Comparison of ENCODE assay signal across 33 cellular contexts in genomic region chr17:76224321-76224852, GRCh38. TPM values are rescaled to one million over a fixed set of nuclear protein-coding genes. Genes with fewer than 3 reads are reported as not detected.
"Had no signal": no experiment of that assay in that cellular context is flagged by ENCODE, and none has a peak within 500 bp of the region (broad histone marks: within the 10 kb centered on the region; RNA-seq: fewer than 3 reads in every experiment).

No MANE protein-coding gene starts in this region.

- H3K9me3 ChIP-seq: adrenal gland, MG63 had no signal

- H3K27ac ChIP-seq: adrenal gland, SK-N-MC had no signal

- ATAC-seq: activated CD8-positive, alpha-beta T cell treated with anti-CD3 and anti-CD28 coated beads for 36 hours; activated naive CD4-positive, alpha-beta T cell treated with anti-CD3 and anti-CD28 coated beads, Interleukin-2, amount 50 U/mL, for 72 hours; activated T-cell treated with anti-CD3 and anti-CD28 coated beads, Interleukin-2, amount 50 U/mL, for 72 hours; activated T-helper 17 cell treated with anti-CD3 and anti-CD28 coated beads, Interleukin-2, amount 50 U/mL, for 72 hours had no signal

- FAIRE-seq: bronchial epithelial cell, TTC549 had no signal

- H3K4me3 Mint-ChIP-seq: activated CD4-positive, alpha-beta T cell treated with anti-CD3 and anti-CD28 coated beads, Interleukin-2, amount 10 ng/mL, durations not matched to agents 24 days and 14 days; activated CD8-positive, alpha-beta T cell treated with anti-CD3 and anti-CD28 coated beads for 36 hours; activated naive CD4-positive, alpha-beta T cell treated with anti-CD3 and anti-CD28 coated beads for 36 hours; activated T-cell treated with anti-CD3 and anti-CD28 coated beads, Interleukin-2, amount 50 U/mL, for 72 hours; activated T-helper 17 cell treated with anti-CD3 and anti-CD28 coated beads, Interleukin-2, amount 50 U/mL, for 72 hours; brain; T-helper 1 cell treated with Interleukin-12 subunit alpha and Interleukin-12 subunit beta and Interleukin-4 antibody, amounts not matched to agents 30 μg/mL and 1 μg/mL, for 36 hours; T-helper 2 cell treated with Interferon-gamma antibody and Interleukin-4, amounts not matched to agents 5 μg/mL and 100 μg/mL, for 36 hours had no signal

- H3K4me1 ChIP-seq: adrenal gland had no signal

- H3K27me3 Mint-ChIP-seq: activated CD4-positive, alpha-beta T cell treated with anti-CD3 and anti-CD28 coated beads, Interleukin-2, amount 10 ng/mL, durations not matched to agents 24 days and 14 days; activated CD8-positive, alpha-beta T cell treated with anti-CD3 and anti-CD28 coated beads for 36 hours; activated T-helper 17 cell treated with anti-CD3 and anti-CD28 coated beads, Interleukin-2, amount 50 U/mL, for 72 hours; brain had no signal

- H3K9me3 Mint-ChIP-seq: activated CD4-positive, alpha-beta T cell treated with anti-CD3 and anti-CD28 coated beads, Interleukin-2, amount 10 ng/mL, durations not matched to agents 24 days and 14 days; activated naive CD4-positive, alpha-beta T cell treated with anti-CD3 and anti-CD28 coated beads for 36 hours; activated T-cell treated with anti-CD3 and anti-CD28 coated beads, Interleukin-2, amount 50 U/mL, for 72 hours; activated T-helper 17 cell treated with anti-CD3 and anti-CD28 coated beads, Interleukin-2, amount 50 U/mL, for 72 hours; brain; T-helper 1 cell treated with Interleukin-12 subunit alpha and Interleukin-12 subunit beta and Interleukin-4 antibody, amounts not matched to agents 30 μg/mL and 1 μg/mL, for 36 hours; T-helper 2 cell treated with Interferon-gamma antibody and Interleukin-4, amounts not matched to agents 5 μg/mL and 100 μg/mL, for 36 hours had no signal

- DNase-seq: activated CD4-positive, alpha-beta T cell treated with anti-CD3 and anti-CD28 coated beads, Interleukin-2, amount 10 ng/mL, durations not matched to agents 24 days and 14 days; activated CD4-positive, alpha-beta T cell treated with anti-CD3 and anti-CD28 coated beads, Interleukin-2, amount 50 U/mL, for 4 hours; activated CD8-positive, alpha-beta T cell treated with anti-CD3 and anti-CD28 coated beads for 36 hours; activated gamma-delta T cell treated with Interleukin-2 at 50 U/mL for 16 hours; activated naive CD4-positive, alpha-beta T cell treated with anti-CD3 and anti-CD28 coated beads for 36 hours; activated T-cell treated with anti-CD3 and anti-CD28 coated beads, Interleukin-2, amount 50 U/mL, for 1 hour; activated T-cell treated with anti-CD3 and anti-CD28 coated beads, Interleukin-2, amount 50 U/mL, for 72 hours; adrenal gland; anterior cingulate cortex; caudate nucleus; cerebellar nuclear complex; Kasumi-1; KG1; MG63; NCI-H1092 treated with DMSO at 0.1 percent for 48 hours; NCI-H1417; NCI-H146; NCI-H187; NCI-H2029 treated with DMSO at 0.1 percent for 48 hours; NCI-H2107; NCI-H2171; NCI-H510A; NCI-H526; NCI-H748 treated with DMSO at 0.1 percent for 48 hours; Right ventricle myocardium superior had no signal

- H3K27ac Mint-ChIP-seq: activated CD4-positive, alpha-beta T cell treated with anti-CD3 and anti-CD28 coated beads, Interleukin-2, amount 10 ng/mL, durations not matched to agents 24 days and 14 days; activated naive CD4-positive, alpha-beta T cell treated with anti-CD3 and anti-CD28 coated beads for 36 hours; activated naive CD4-positive, alpha-beta T cell treated with anti-CD3 and anti-CD28 coated beads, Interleukin-2, amount 50 U/mL, for 72 hours; activated T-cell treated with anti-CD3 and anti-CD28 coated beads, Interleukin-2, amount 50 U/mL, for 72 hours; activated T-helper 17 cell treated with anti-CD3 and anti-CD28 coated beads, Interleukin-2, amount 50 U/mL, for 72 hours; T-helper 1 cell treated with Interleukin-12 subunit alpha and Interleukin-12 subunit beta and Interleukin-4 antibody, amounts not matched to agents 30 μg/mL and 1 μg/mL, for 36 hours; T-helper 2 cell treated with Interferon-gamma antibody and Interleukin-4, amounts not matched to agents 5 μg/mL and 100 μg/mL, for 36 hours had no signal

- H3K4me1 Mint-ChIP-seq: brain had no signal

- H3K4me3 ChIP-seq: adrenal gland, MG63, SK-N-MC had no signal

RNA-seq across cellular contexts. Expression of gene RNF157, which starts 15.9 kb away (rescaled TPM):
- total RNA-seq: bronchial epithelial cell had no signal
